ENCODE assay signal across 23 cellular contexts in the genomic region with DNA sequence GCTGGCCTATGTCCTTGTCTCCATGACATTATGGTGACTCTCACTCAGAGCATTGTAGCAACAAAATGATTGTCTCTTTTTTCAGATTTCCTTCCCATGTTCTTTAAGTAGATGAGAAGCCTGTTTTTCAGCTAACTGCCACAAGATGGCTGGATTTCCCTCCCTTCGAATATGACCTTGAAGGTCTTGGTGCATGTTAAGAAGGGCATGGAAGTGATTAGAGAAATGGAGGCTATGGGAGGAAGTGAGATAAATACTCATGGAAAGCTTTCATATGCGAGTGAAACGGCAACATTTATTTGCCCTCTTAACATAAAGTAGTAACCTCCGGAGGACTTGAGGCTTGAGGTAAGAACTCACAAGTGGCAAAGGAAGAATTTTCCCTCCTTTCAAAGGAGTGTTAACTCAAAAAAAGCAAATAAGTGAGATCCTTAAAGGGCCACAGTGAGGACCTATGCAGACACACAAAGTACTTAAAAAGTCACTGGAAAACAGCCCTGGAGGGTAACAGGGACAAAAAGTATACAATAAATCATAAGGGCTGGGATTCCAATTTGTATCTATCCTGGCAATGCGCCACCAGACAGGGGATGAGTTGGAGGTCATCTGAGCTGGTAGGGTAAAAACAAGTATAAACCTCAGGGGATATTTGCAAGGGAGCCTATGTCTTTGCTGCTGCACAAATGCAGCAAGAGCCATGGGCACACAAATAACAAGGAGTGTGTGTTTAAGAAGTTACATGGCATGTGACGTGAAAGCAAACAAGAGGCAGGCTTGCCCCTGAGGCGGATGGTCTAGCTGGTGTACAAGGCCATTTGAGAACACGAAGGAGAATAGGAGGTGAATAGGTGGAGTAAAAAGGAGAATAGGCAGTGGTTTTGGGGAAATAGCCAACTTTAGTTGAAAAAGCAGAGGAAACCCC.
"Had no signal": no experiment of that assay in that cellular context is flagged by ENCODE, and none has a peak within 500 bp of the region (broad histone marks: within the 10 kb centered on the region; RNA-seq: fewer than 3 reads in every experiment).

No MANE protein-coding gene starts in this region.

- H3K27ac ChIP-seq: HL-60, RWPE1 had no signal

- DNase-seq: Karpas-422, KG1, MG63, NCI-H1092, NCI-H1105 treated with DMSO at 0.1 percent for 48 hours, NCI-H1417 treated with DMSO at 0.1 percent for 48 hours, NCI-H146, NCI-H1694 treated with DMSO at 0.1 percent for 48 hours, NCI-H1930, NCI-H2081, NCI-H2107, NCI-H2227 treated with DMSO at 0.1 percent for 48 hours, NCI-H446, NCI-H510A, NCI-H524 treated with DMSO at 0.1 percent for 48 hours, NCI-H69, NCI-H774, SHP77, SK-N-SH had no signal

- H3K9me3 ChIP-seq: SK-N-SH had no signal

- H3K4me3 ChIP-seq: MG63 had no signal

- H3K4me2 ChIP-seq: SK-N-SH had no signal

- H3K36me3 ChIP-seq: MG63 had no signal

- FAIRE-seq: HTR-8/SVneo, RCC 7860 had no signal

- H3K9ac ChIP-seq: SK-N-SH had no signal

- H3K27me3 ChIP-seq: MG63 had no signal
